Comparison of ENCODE assay signal across 9 cellular contexts in the genomic region with DNA sequence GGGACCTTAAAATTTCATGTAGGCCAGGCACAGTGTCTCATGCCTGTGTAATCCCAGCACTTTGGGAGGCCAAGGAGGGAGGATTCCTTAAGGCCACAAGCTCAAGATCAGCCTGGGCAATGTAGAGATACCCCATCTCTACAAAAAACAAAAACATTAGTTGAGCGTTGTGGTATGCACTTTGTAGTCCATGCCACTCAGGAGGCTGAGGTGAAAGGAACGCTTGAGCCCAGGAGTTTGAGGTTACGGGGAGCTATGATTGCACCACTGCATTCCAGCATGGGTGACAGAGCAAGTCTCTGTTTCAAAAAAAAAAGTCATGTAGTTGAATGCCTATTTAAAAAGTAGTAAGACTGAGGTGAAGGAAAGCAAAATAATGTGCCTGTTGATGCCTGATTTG.
"Had no signal": no experiment of that assay in that cellular context is flagged by ENCODE, and none has a peak within 500 bp of the region (broad histone marks: within the 10 kb centered on the region; RNA-seq: fewer than 3 reads in every experiment).

No MANE protein-coding gene starts in this region.

- H3K27me3 Mint-ChIP-seq: activated naive CD4-positive, alpha-beta T cell treated with anti-CD3 and anti-CD28 coated beads, Interleukin-2, amount 10 ng/mL, durations not matched to agents 7 days and 5 days; naive thymus-derived CD4-positive, alpha-beta T cell had no signal

- DNase-seq: activated CD4-positive, alpha-beta T cell treated with anti-CD3 and anti-CD28 coated beads, Interleukin-2, amount 50 U/mL, for 4 hours; activated CD4-positive, CD25-positive, alpha-beta regulatory T cell treated with anti-CD3 and anti-CD28 coated beads, Interleukin-2, amount 50 U/mL, for 72 hours; activated naive CD4-positive, alpha-beta T cell treated with anti-CD3 and anti-CD28 coated beads, Interleukin-2, amount 10 ng/mL, durations not matched to agents 7 days and 5 days; adrenal gland; gastrocnemius medialis; mucosa of descending colon; naive thymus-derived CD4-positive, alpha-beta T cell; T-helper 1 cell had no signal

- H3K4me3 Mint-ChIP-seq: activated naive CD4-positive, alpha-beta T cell treated with anti-CD3 and anti-CD28 coated beads, Interleukin-2, amount 10 ng/mL, durations not matched to agents 7 days and 5 days; naive thymus-derived CD4-positive, alpha-beta T cell; stimulated activated effector memory CD8-positive, alpha-beta T cell treated with anti-CD3 and anti-CD28 coated beads, Interleukin-12 subunit alpha, Interleukin-12 subunit beta, amount 100 ng/mL, for 72 hours had no signal

- H3K27ac Mint-ChIP-seq: activated naive CD4-positive, alpha-beta T cell treated with anti-CD3 and anti-CD28 coated beads, Interleukin-2, amount 10 ng/mL, durations not matched to agents 7 days and 5 days; naive thymus-derived CD4-positive, alpha-beta T cell; stimulated activated effector memory CD8-positive, alpha-beta T cell treated with anti-CD3 and anti-CD28 coated beads, Interleukin-12 subunit alpha, Interleukin-12 subunit beta, amount 100 ng/mL, for 72 hours had no signal

- H3K9me3 Mint-ChIP-seq: activated naive CD4-positive, alpha-beta T cell treated with anti-CD3 and anti-CD28 coated beads, Interleukin-2, amount 10 ng/mL, durations not matched to agents 7 days and 5 days had no signal

- H3K36me3 Mint-ChIP-seq: activated naive CD4-positive, alpha-beta T cell treated with anti-CD3 and anti-CD28 coated beads, Interleukin-2, amount 10 ng/mL, durations not matched to agents 7 days and 5 days; naive thymus-derived CD4-positive, alpha-beta T cell; stimulated activated effector memory CD8-positive, alpha-beta T cell treated with anti-CD3 and anti-CD28 coated beads, Interleukin-12 subunit alpha, Interleukin-12 subunit beta, amount 100 ng/mL, for 72 hours had no signal

- H3K4me1 Mint-ChIP-seq: activated naive CD4-positive, alpha-beta T cell treated with anti-CD3 and anti-CD28 coated beads, Interleukin-2, amount 10 ng/mL, durations not matched to agents 7 days and 5 days; naive thymus-derived CD4-positive, alpha-beta T cell; stimulated activated effector memory CD8-positive, alpha-beta T cell treated with anti-CD3 and anti-CD28 coated beads, Interleukin-12 subunit alpha, Interleukin-12 subunit beta, amount 100 ng/mL, for 72 hours had no signal
